Comparison of ENCODE assay signal across 9 cellular contexts in genomic region chr11:47765086-47765485, GRCh38. TPM values are rescaled to one million over a fixed set of nuclear protein-coding genes. Genes with fewer than 3 reads are reported as not detected.
DNase-seq lines count a peak whose midpoint lies in the region; ATAC-seq and TF ChIP-seq lines count a peak whose summit lies in the region.
"Had no signal": no experiment of that assay in that cellular context is flagged by ENCODE, and none has a peak within 500 bp of the region (broad histone marks: within the 10 kb centered on the region; RNA-seq: fewer than 3 reads in every experiment).

No MANE protein-coding gene starts in this region.

- H3K4me3 ChIP-seq in esophagus squamous epithelium (peak overlapping the region in 3 of 4 donors; percentile 56 to 99 (median 75)), smooth muscle cell (peak overlapping the region; percentile 36)

- peaks cover 59% of the 10 kb centered on the region for H3K79me2 ChIP-seq in smooth muscle cell (ENCODE audit: low read depth)

- no peaks in the 10 kb centered on the region for H3F3A ChIP-seq in smooth muscle cell (ENCODE audit: low read depth)

- H3K27me3 ChIP-seq in esophagus squamous epithelium (no peaks in the 10 kb centered on the region), smooth muscle cell (ENCODE audit: low read depth) (no peaks in the 10 kb centered on the region)
- H3K27me3 ChIP-seq: upper lobe of left lung had no signal

- peak overlapping the region; percentile 96 for H3K4me3 Mint-ChIP-seq in activated CD8-positive, alpha-beta memory T cell treated with anti-CD3 and anti-CD28 coated beads, Interleukin-2, amount 10 ng/mL, durations not matched to agents 7 days and 5 days
- H3K4me3 Mint-ChIP-seq in T-helper 1 cell treated with Interleukin-12 subunit alpha and Interleukin-12 subunit beta and Interleukin-4 antibody, amounts not matched to agents 30 μg/mL and 1 μg/mL, for 36 hours: peak overlapping the region; percentile 98

- no peak for ATAC-seq in activated CD8-positive, alpha-beta memory T cell treated with anti-CD3 and anti-CD28 coated beads, Interleukin-2, amount 10 ng/mL, durations not matched to agents 7 days and 5 days
- ATAC-seq in omental fat pad (ENCODE audit: low FRiP score): no peak

- no peak overlapping the region for H3K9ac ChIP-seq in smooth muscle cell (ENCODE audit: low read depth)

- H3K36me3 ChIP-seq in esophagus squamous epithelium: peaks cover 0 to 48% (median 25%) of the 10 kb centered on the region in 3 donors
- H3K36me3 ChIP-seq in smooth muscle cell (ENCODE audit: low read depth): peaks cover 12% of the 10 kb centered on the region

- H3K27me3 Mint-ChIP-seq in activated CD8-positive, alpha-beta memory T cell treated with anti-CD3 and anti-CD28 coated beads, Interleukin-2, amount 10 ng/mL, durations not matched to agents 7 days and 5 days: no peaks in the 10 kb centered on the region
- H3K27me3 Mint-ChIP-seq in T-helper 1 cell treated with Interleukin-12 subunit alpha and Interleukin-12 subunit beta and Interleukin-4 antibody, amounts not matched to agents 30 μg/mL and 1 μg/mL, for 36 hours (ENCODE audit: low read depth): no peaks in the 10 kb centered on the region

- DNase-seq in activated CD8-positive, alpha-beta memory T cell treated with anti-CD3 and anti-CD28 coated beads, Interleukin-2, amount 10 ng/mL, durations not matched to agents 7 days and 5 days: peak; percentile 48
- DNase-seq in activated CD8-positive, alpha-beta memory T cell treated with anti-CD3 and anti-CD28 coated beads for 24 hours: no peak
- DNase-seq in esophagus squamous epithelium (lab: John Stamatoyannopoulos, UW): no peak
- DNase-seq in smooth muscle cell (lab: John Stamatoyannopoulos, UW; ENCODE audit: unreplicated experiment): no peak
- DNase-seq in stimulated activated CD8-positive, alpha-beta memory T cell treated with anti-CD3 and anti-CD28 coated beads, Interleukin-4, amount 100 ng/mL, for 48 hours: no peak
- DNase-seq in omental fat pad (ENCODE audit: low spot score): no peak
- no peak for DNase-seq in NCI-H1105 treated with DMSO at 0.1 percent for 48 hours (lab: John Stamatoyannopoulos, UW)

- H2AFZ ChIP-seq in smooth muscle cell (ENCODE audit: low read depth): no peak overlapping the region

- WGBS in esophagus squamous epithelium, 2 donors: 33 to 61% methylated on average over 2 of the region's 2 CpGs
- WGBS in smooth muscle cell (ENCODE audit: low lambda C conversion rate): 82% methylated on average over 2 of the region's 2 CpGs

- CTCF ChIA-PET in activated CD8-positive, alpha-beta memory T cell treated with anti-CD3 and anti-CD28 coated beads, Interleukin-2, amount 10 ng/mL, durations not matched to agents 7 days and 5 days (lab: Charles Lee): no interaction called here

- intact Hi-C loops in esophagus squamous epithelium (cut with DNase I): no loop called here

- no peaks in the 10 kb centered on the region for H3K9me3 Mint-ChIP-seq in activated CD8-positive, alpha-beta memory T cell treated with anti-CD3 and anti-CD28 coated beads, Interleukin-2, amount 10 ng/mL, durations not matched to agents 7 days and 5 days (ENCODE audit: low read depth)
- H3K9me3 Mint-ChIP-seq in T-helper 1 cell treated with Interleukin-12 subunit alpha and Interleukin-12 subunit beta and Interleukin-4 antibody, amounts not matched to agents 30 μg/mL and 1 μg/mL, for 36 hours: no peaks in the 10 kb centered on the region

- peaks cover 60% of the 10 kb centered on the region for H4K20me1 ChIP-seq in smooth muscle cell (ENCODE audit: low read depth)

- peaks cover 0 to 32% (median 13%) of the 10 kb centered on the region in 3 donors for H3K4me1 ChIP-seq in esophagus squamous epithelium
- H3K4me1 ChIP-seq in smooth muscle cell (ENCODE audit: low read depth): peaks cover 8% of the 10 kb centered on the region

- no peak for TF ChIP-seq CTCF in esophagus squamous epithelium (IDR thresholded peaks at IDR 0.05)
- no peak for TF ChIP-seq CTCF in smooth muscle cell (IDR thresholded peaks at IDR 0.05; ENCODE audit: borderline replicate concordance, insufficient read depth, poor library complexity, severe bottlenecking)
- no peak for TF ChIP-seq CTCF in omental fat pad (IDR thresholded peaks at IDR 0.05)

- H3K9me3 ChIP-seq in esophagus squamous epithelium (no peaks in the 10 kb centered on the region), smooth muscle cell (replicated peaks; ENCODE audit: low read depth) (no peaks in the 10 kb centered on the region)
- H3K9me3 ChIP-seq: upper lobe of left lung had no signal

- no peak for TF ChIP-seq POLR2A in esophagus squamous epithelium (IDR thresholded peaks at IDR 0.05)

- peak overlapping the region in 3 of 4 donors; percentile 98 to 99 (median 98) for H3K27ac ChIP-seq in esophagus squamous epithelium
- H3K27ac ChIP-seq in smooth muscle cell (ENCODE audit: low read depth): peak overlapping the region; percentile 33

- H3K4me2 ChIP-seq in smooth muscle cell: peak overlapping the region; percentile 62

- peaks cover 23% of the 10 kb centered on the region for H3K4me1 Mint-ChIP-seq in activated CD8-positive, alpha-beta memory T cell treated with anti-CD3 and anti-CD28 coated beads, Interleukin-2, amount 10 ng/mL, durations not matched to agents 7 days and 5 days
- peaks cover 20% of the 10 kb centered on the region for H3K4me1 Mint-ChIP-seq in T-helper 1 cell treated with Interleukin-12 subunit alpha and Interleukin-12 subunit beta and Interleukin-4 antibody, amounts not matched to agents 30 μg/mL and 1 μg/mL, for 36 hours (ENCODE audit: low read depth)

- H3K36me3 Mint-ChIP-seq in activated CD8-positive, alpha-beta memory T cell treated with anti-CD3 and anti-CD28 coated beads, Interleukin-2, amount 10 ng/mL, durations not matched to agents 7 days and 5 days: peaks cover 45% of the 10 kb centered on the region
- peaks cover 29% of the 10 kb centered on the region for H3K36me3 Mint-ChIP-seq in T-helper 1 cell treated with Interleukin-12 subunit alpha and Interleukin-12 subunit beta and Interleukin-4 antibody, amounts not matched to agents 30 μg/mL and 1 μg/mL, for 36 hours (ENCODE audit: low read depth)

- peak overlapping the region; percentile 99 for H3K27ac Mint-ChIP-seq in activated CD8-positive, alpha-beta memory T cell treated with anti-CD3 and anti-CD28 coated beads, Interleukin-2, amount 10 ng/mL, durations not matched to agents 7 days and 5 days
- H3K27ac Mint-ChIP-seq in T-helper 1 cell treated with Interleukin-12 subunit alpha and Interleukin-12 subunit beta and Interleukin-4 antibody, amounts not matched to agents 30 μg/mL and 1 μg/mL, for 36 hours: peak overlapping the region; percentile 97

RNA-seq across cellular contexts. Expression of gene FNBP4, which starts 2.1 kb away (rescaled TPM):
- 100 to 1,000 TPM; 142 to 182 TPM for total RNA-seq in activated CD8-positive, alpha-beta memory T cell treated with anti-CD3 and anti-CD28 coated beads, Interleukin-2, amount 10 ng/mL, durations not matched to agents 7 days and 5 days
- total RNA-seq in esophagus squamous epithelium: 100 to 1,000 TPM in 1 of 4 donors, 10 to 100 TPM in 3; 52.4 to 159 (median 79.0) TPM
- 62.4 and 64.1 TPM in 2 replicates for total RNA-seq in smooth muscle cell
- 31.6 and 38.5 TPM in 2 replicates for polyA plus RNA-seq in smooth muscle cell
- total RNA-seq in omental fat pad: 100 to 1,000 TPM in 2 of 4 donors, 10 to 100 TPM in 2; 86.4 to 195 (median 137) TPM

RNA-seq across cellular contexts. Expression of gene AGBL2, which starts 49.9 kb away (rescaled TPM):
- total RNA-seq in activated CD8-positive, alpha-beta memory T cell treated with anti-CD3 and anti-CD28 coated beads, Interleukin-2, amount 10 ng/mL, durations not matched to agents 7 days and 5 days: 10 to 100 TPM in 1 of 2 experiments, 1 to 10 TPM in 1; 5.6 to 10.3 TPM
- total RNA-seq in esophagus squamous epithelium (under 1 TPM in 3 of 4 donors, not detected in 1; 0.35 to 0.76 (median 0.57) TPM), smooth muscle cell (0.94 and 1.1 TPM in 2 replicates), omental fat pad (1 to 10 TPM in 2 of 4 donors, not detected in 2; 1.7 to 1.9 TPM)
- 1.6 TPM in 1 of 2 replicates, not detected in the other for polyA plus RNA-seq in smooth muscle cell
